ENCODE assay signal across 10 cellular contexts in genomic region chr14:68246074-68246980, GRCh38.
DNase-seq lines count a peak whose midpoint lies in the region; ATAC-seq and TF ChIP-seq lines count a peak whose summit lies in the region.
"Had no signal": no experiment of that assay in that cellular context is flagged by ENCODE, and none has a peak within 500 bp of the region (broad histone marks: within the 10 kb centered on the region; RNA-seq: fewer than 3 reads in every experiment).

No MANE protein-coding gene starts in this region.

- peak; percentile 66 for ATAC-seq in Right ventricle myocardium inferior

- H3K9me3 Mint-ChIP-seq in nephron, result no peaks in the 10 kb centered on the region

- DNase-seq in Right ventricle myocardium inferior (ENCODE audit: missing footprints), result no peak
- no peak for DNase-seq in cardiac septum (ENCODE audit: low spot score)
- peak; percentile 60 for DNase-seq in fibroblast of the aortic adventitia (ENCODE audit: low read depth)
- no peak for DNase-seq in uterus
- no peak for DNase-seq in AG20443 (ENCODE audit: low spot score)
- no peak for DNase-seq in mesenteric fat pad (ENCODE audit: low spot score)
- DNase-seq in Ammon's horn (ENCODE audit: low spot score), result no peak
- DNase-seq: activated CD4-positive, alpha-beta T cell treated with anti-CD3 and anti-CD28 coated beads for 4 hours; NK-92 treated with Interleukin-12 subunit alpha and Interleukin-12 subunit beta, amount 100 ng/mL, for 24 hours had no signal

- peak overlapping the region in 2 of 3 experiments; percentile 96 to 97 for H3K27ac Mint-ChIP-seq in nephron

- no peaks in the 10 kb centered on the region for H3K27me3 Mint-ChIP-seq in nephron (ENCODE audit: low read depth)

- H3K4me1 Mint-ChIP-seq in nephron, result peaks cover 96% of the 10 kb centered on the region

- no peaks in the 10 kb centered on the region for H3K9me3 ChIP-seq in uterus

- H3K27ac ChIP-seq in uterus, result peak overlapping the region; percentile 90 to 94

- no peak for TF ChIP-seq POLR2A in uterus (IDR thresholded peaks at IDR 0.05)

- H3K36me3 Mint-ChIP-seq in nephron (ENCODE audit: low read depth), result no peaks in the 10 kb centered on the region

- peaks cover 35 to 40% of the 10 kb centered on the region in 2 donors for H3K4me1 ChIP-seq in uterus

- no peaks in the 10 kb centered on the region for H3K36me3 ChIP-seq in uterus

- intact Hi-C loops in Right ventricle myocardium inferior (cut with DNase I), result loop anchor here (1.0 to 10.0 kb wide), 3 partner anchors 418 to 547 kb away; partner anchors contain the start of gene ZFP36L1
- intact Hi-C loops in cardiac septum (cut with DNase I), result loop anchor here (10.0 kb wide), 1 partner anchor 428 kb away; no protein-coding TSS in a partner anchor
- intact Hi-C loops in uterus (cut with DNase I; ENCODE audit: low total_unique reads), result loop anchor here (5.0 to 10.0 kb wide), 2 partner anchors 541 to 568 kb away; no protein-coding TSS in a partner anchor

- H3K27me3 ChIP-seq in uterus, result no peaks in the 10 kb centered on the region

- H3K4me3 ChIP-seq in fibroblast of the aortic adventitia (ENCODE audit: low read depth, low read length) (no peak overlapping the region), uterus (no peak overlapping the region)

- TF ChIP-seq CTCF in fibroblast of the aortic adventitia (IDR thresholded peaks at IDR 0.05; ENCODE audit: insufficient read depth, low read length), result no peak
- no peak for TF ChIP-seq CTCF in nephron (IDR thresholded peaks at IDR 0.05; ENCODE audit: unreplicated experiment in 3 of 3)
- TF ChIP-seq CTCF in uterus (IDR thresholded peaks at IDR 0.05), result no peak

- peak overlapping the region in 1 of 3 experiments; percentile 10 for H3K4me3 Mint-ChIP-seq in nephron
